In genomic region chr7:75038508-75038907, GRCh38 we compare ENCODE assay signal across 19 cellular contexts. TPM values are rescaled to one million over a fixed set of nuclear protein-coding genes. Genes with fewer than 3 reads are reported as not detected.
DNase-seq lines count a peak whose midpoint lies in the region; ATAC-seq and TF ChIP-seq lines count a peak whose summit lies in the region.
"Had no signal": no experiment of that assay in that cellular context is flagged by ENCODE, and none has a peak within 500 bp of the region (broad histone marks: within the 10 kb centered on the region; RNA-seq: fewer than 3 reads in every experiment).

No MANE protein-coding gene starts in this region.

- no peak for ATAC-seq in HG02610 (IDR thresholded peaks at IDR 0.05; ENCODE audit: unreplicated experiment)
- ATAC-seq: left ventricle myocardium superior had no signal

- TF ChIP-seq CTCF in DOHH2 (IDR thresholded peaks at IDR 0.05; ENCODE audit: low read depth, low read length, poor library complexity, severe bottlenecking) (peak; percentile 26), OCI-LY1 (IDR thresholded peaks at IDR 0.05; ENCODE audit: low read length) (peak; percentile 40; the same call in 1 of the 2 replicates), progenitor cell of endocrine pancreas (IDR thresholded peaks at IDR 0.05; ENCODE audit: unreplicated experiment) (no peak), suprapubic skin (IDR thresholded peaks at IDR 0.05) (no peak)

- H3K9me2 ChIP-seq in DOHH2 (replicated peaks; ENCODE audit: control insufficient read depth, low read length) (no peaks in the 10 kb centered on the region), OCI-LY1 (ENCODE audit: low read depth, low read length) (no peaks in the 10 kb centered on the region)

- H4K20me1 ChIP-seq in DOHH2 (ENCODE audit: control insufficient read depth, insufficient read depth, low read depth, low read length) (no peaks in the 10 kb centered on the region), OCI-LY1 (ENCODE audit: insufficient read depth, low read length) (no peaks in the 10 kb centered on the region)

- no peak overlapping the region for H3K27ac Mint-ChIP-seq in progenitor cell of endocrine pancreas
- H3K27ac Mint-ChIP-seq: activated naive CD4-positive, alpha-beta T cell treated with anti-CD3 and anti-CD28 coated beads for 36 hours had no signal

- DNase-seq in 8988T (peak; percentile 51), epithelial cell of prostate (ENCODE audit: low read depth, low spot score) (no peak), progenitor cell of endocrine pancreas (ENCODE audit: low spot score, unreplicated experiment) (no peak), suprapubic skin (ENCODE audit: low spot score in 2 of 2) (no peak), erythroblast (lab: John Stamatoyannopoulos, UW) (no peak)
- DNase-seq: activated CD4-positive, alpha-beta T cell treated with anti-CD3 and anti-CD28 coated beads for 1 hour; activated CD8-positive, alpha-beta memory T cell treated with anti-CD3 and anti-CD28 coated beads, Interleukin-2, amount 50 U/mL, for 48 hours; activated naive CD4-positive, alpha-beta T cell treated with anti-CD3 and anti-CD28 coated beads for 36 hours; Calu3; left ventricle myocardium superior; NCI-H1436; NCI-H446; stimulated activated CD4-positive, alpha-beta T cell treated with anti-CD3 and anti-CD28 coated beads, Interleukin-2, amount 100 ng/mL, for 48 hours had no signal

- H3K79me2 ChIP-seq in DOHH2 (ENCODE audit: control insufficient read depth, low read length) (no peaks in the 10 kb centered on the region), OCI-LY1 (ENCODE audit: insufficient read depth, low read length) (no peaks in the 10 kb centered on the region)
- H3K79me2 ChIP-seq: parathyroid adenoma had no signal

- TF ChIP-seq POLR2A in suprapubic skin (IDR thresholded peaks at IDR 0.05) (no peak), erythroblast (IDR thresholded peaks at IDR 0.05; ENCODE audit: low read length) (no peak)

- WGBS in suprapubic skin = 81% methylated on average over 4 of the region's 8 CpGs

- H3K27me3 ChIP-seq in DOHH2 (ENCODE audit: control insufficient read depth, low read length) = no peaks in the 10 kb centered on the region
- H3K27me3 ChIP-seq in OCI-LY1 (ENCODE audit: insufficient read depth, low read length) = no peaks in the 10 kb centered on the region
- no peaks in the 10 kb centered on the region for H3K27me3 ChIP-seq in suprapubic skin
- H3K27me3 ChIP-seq: SJCRH30 had no signal

- no peaks in the 10 kb centered on the region for H3K27me3 Mint-ChIP-seq in progenitor cell of endocrine pancreas

- H3K9ac ChIP-seq in OCI-LY1 (ENCODE audit: low read length) = no peak overlapping the region
- H3K9ac ChIP-seq: KMS-11, parathyroid adenoma had no signal

- H3K4me1 Mint-ChIP-seq in progenitor cell of endocrine pancreas (ENCODE audit: low read depth) = peaks cover 27% of the 10 kb centered on the region

- H3K4me1 ChIP-seq in DOHH2 (ENCODE audit: control insufficient read depth, low read length) (no peaks in the 10 kb centered on the region), OCI-LY1 (ENCODE audit: insufficient read depth, low read length, severe bottlenecking) (no peaks in the 10 kb centered on the region), suprapubic skin (no peaks in the 10 kb centered on the region)
- H3K4me1 ChIP-seq: parathyroid adenoma had no signal

- H3K36me3 Mint-ChIP-seq in progenitor cell of endocrine pancreas (ENCODE audit: insufficient read depth) = peaks cover 8% of the 10 kb centered on the region

- no peak overlapping the region for H2AFZ ChIP-seq in OCI-LY1 (ENCODE audit: low read length)
- H2AFZ ChIP-seq: parathyroid adenoma had no signal

- H3K36me3 ChIP-seq in DOHH2 (ENCODE audit: control insufficient read depth, low read length) (peaks cover 2% of the 10 kb centered on the region; the same call in 1 of the 2 replicates), OCI-LY1 (ENCODE audit: insufficient read depth, low read length) (peaks cover 17% of the 10 kb centered on the region; the same call in 1 of the 2 replicates), suprapubic skin (peaks cover 16% of the 10 kb centered on the region)

- no peaks in the 10 kb centered on the region for H3K9me3 Mint-ChIP-seq in progenitor cell of endocrine pancreas (ENCODE audit: low read depth)
- H3K9me3 Mint-ChIP-seq: activated naive CD4-positive, alpha-beta T cell treated with anti-CD3 and anti-CD28 coated beads for 36 hours had no signal

- H3K4me3 Mint-ChIP-seq in progenitor cell of endocrine pancreas (ENCODE audit: low read depth) = no peak overlapping the region
- H3K4me3 Mint-ChIP-seq: activated naive CD4-positive, alpha-beta T cell treated with anti-CD3 and anti-CD28 coated beads for 36 hours had no signal

- H3K27ac ChIP-seq in DOHH2 (ENCODE audit: low read depth, low read length) (no peak overlapping the region), OCI-LY1 (ENCODE audit: low read depth, low read length, poor library complexity, severe bottlenecking) (no peak overlapping the region), epithelial cell of prostate (peak overlapping the region; percentile 65), suprapubic skin (no peak overlapping the region)
- H3K27ac ChIP-seq: KMS-11, parathyroid adenoma, SJCRH30 had no signal

- H3K4me2 ChIP-seq in DOHH2 (ENCODE audit: low read length) (no peak overlapping the region), OCI-LY1 (ENCODE audit: low read length) (no peak overlapping the region)
- H3K4me2 ChIP-seq: KMS-11 had no signal

- no peak overlapping the region for H3K4me3 ChIP-seq in DOHH2 (ENCODE audit: low read length)
- no peak overlapping the region for H3K4me3 ChIP-seq in OCI-LY1 (ENCODE audit: low read depth, low read length, poor library complexity, severe bottlenecking)
- no peak overlapping the region for H3K4me3 ChIP-seq in suprapubic skin
- H3K4me3 ChIP-seq: SJCRH30 had no signal

- TF ChIP-seq EP300 in suprapubic skin (IDR thresholded peaks at IDR 0.05) = no peak

- H3K9me3 ChIP-seq in DOHH2 (ENCODE audit: control insufficient read depth, insufficient read depth, low read length) (no peaks in the 10 kb centered on the region), OCI-LY1 (ENCODE audit: low read length) (no peaks in the 10 kb centered on the region), suprapubic skin (no peaks in the 10 kb centered on the region)
- H3K9me3 ChIP-seq: SJCRH30 had no signal

- H3F3A ChIP-seq in DOHH2 (ENCODE audit: control insufficient read depth, insufficient read depth) = no peaks in the 10 kb centered on the region
- H3F3A ChIP-seq in OCI-LY1 (ENCODE audit: insufficient read depth, low read length) = no peaks in the 10 kb centered on the region

RNA-seq across cellular contexts. Expression of gene RCC1L, which starts 35.1 kb away (rescaled TPM):
- total RNA-seq in progenitor cell of endocrine pancreas (41.1 and 43.9 TPM in 2 replicates), suprapubic skin (10 to 100 TPM; 24.5 to 35.8 (median 29.2) TPM)

RNA-seq across cellular contexts. Expression of gene GTF2IRD2B, which starts 53.9 kb away (rescaled TPM):
- total RNA-seq in progenitor cell of endocrine pancreas = 57.5 and 65.5 TPM in 2 replicates
- total RNA-seq in suprapubic skin = 10 to 100 TPM; 22.2 to 78.7 (median 33.2) TPM

Comparison
In these comparisons a context has a peak if more than half of its experiments do, and no peak if none do; other contexts are left out.
1. CTCF ChIP-seq: peak in DOHH2 (single experiment) and OCI-LY1 (single experiment); none in progenitor cell of endocrine pancreas (single experiment) and suprapubic skin (0 of 2).